In the genomic region with DNA sequence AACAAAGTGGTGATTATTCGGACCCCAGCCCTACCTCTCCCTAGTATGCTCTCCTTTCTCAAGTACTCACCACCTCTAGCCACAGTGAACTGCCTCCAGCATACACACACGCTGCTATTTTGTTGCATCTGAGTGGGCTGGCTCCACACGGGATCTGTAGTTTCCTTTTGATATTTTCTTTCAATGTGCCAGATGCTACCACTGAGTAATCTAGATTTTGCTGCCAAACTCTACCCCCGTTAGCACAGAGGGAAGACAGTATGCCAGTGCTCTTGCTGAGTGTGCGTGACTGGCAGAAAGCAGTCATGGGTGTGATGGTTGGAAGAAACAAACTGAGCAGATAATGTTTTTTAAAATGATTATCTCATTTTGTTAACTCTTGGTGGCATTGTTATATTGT, we compare ENCODE assay signal across 8 cellular contexts. TPM values are rescaled to one million over a fixed set of nuclear protein-coding genes. Genes with fewer than 3 reads are reported as not detected.
DNase-seq lines count a peak whose midpoint lies in the region; ATAC-seq and TF ChIP-seq lines count a peak whose summit lies in the region.

No MANE protein-coding gene starts in this region.

- H3K9me3 Mint-ChIP-seq in osteocyte (ENCODE audit: unreplicated experiment), result no peaks in the 10 kb centered on the region

- peak overlapping the region; percentile 83 for H3K27ac Mint-ChIP-seq in osteocyte (ENCODE audit: unreplicated experiment)

- H3K4me3 Mint-ChIP-seq in osteocyte (ENCODE audit: unreplicated experiment), result peak overlapping the region; percentile 30

- peaks cover 3% of the 10 kb centered on the region for H3K36me3 Mint-ChIP-seq in osteocyte (ENCODE audit: unreplicated experiment)

- H3K27me3 Mint-ChIP-seq in osteocyte (ENCODE audit: unreplicated experiment), result no peaks in the 10 kb centered on the region

- ATAC-seq in GM21528 (IDR thresholded peaks at IDR 0.05; ENCODE audit: low FRiP score, unreplicated experiment), result no peak

- no peaks in the 10 kb centered on the region for H3K27me3 ChIP-seq in esophagus (ENCODE audit: control insufficient read depth in 1 of 2, insufficient read depth in 2 of 2, low read length in 2 of 2)

- peak; percentile 30 for DNase-seq in activated gamma-delta T cell treated with Interleukin-2 at 50 U/mL for 16 hours
- DNase-seq in activated gamma-delta T cell (lab: John Stamatoyannopoulos, UW), result no peak
- peak; percentile 46 for DNase-seq in activated CD8-positive, alpha-beta memory T cell treated with anti-CD3 and anti-CD28 coated beads, Interleukin-2, amount 50 U/mL, for 4 hours
- peak; percentile 66 for DNase-seq in osteocyte (ENCODE audit: extremely low spot score, unreplicated experiment)
- no peak for DNase-seq in NCI-H1417 treated with DMSO at 0.1 percent for 48 hours (lab: John Stamatoyannopoulos, UW)
- no peak for DNase-seq in NCI-H1436 treated with DMSO at 0.1 percent for 48 hours (lab: John Stamatoyannopoulos, UW)

- 16 to 17% methylated on average over 5 of the region's 5 CpGs for WGBS in esophagus, 2 donors

- TF ChIP-seq CTCF in osteocyte (IDR thresholded peaks at IDR 0.05), result no peak

- H3K9me3 ChIP-seq in esophagus (ENCODE audit: control insufficient read depth in 2 of 2, insufficient read depth in 1 of 2, low read depth in 1 of 2, low read length in 1 of 2), result no peaks in the 10 kb centered on the region

- no peaks in the 10 kb centered on the region for H3K36me3 ChIP-seq in esophagus (ENCODE audit: control insufficient read depth in 2 of 2, insufficient read depth in 2 of 2, low read length in 1 of 2)

- peak overlapping the region; percentile 87 to 88 for H3K27ac ChIP-seq in esophagus (ENCODE audit: low read depth in 2 of 2, low read length in 1 of 2)

- peaks cover 68% of the 10 kb centered on the region for H3K4me1 Mint-ChIP-seq in osteocyte (ENCODE audit: unreplicated experiment)

- peaks cover 8 to 20% of the 10 kb centered on the region in 2 donors for H3K4me1 ChIP-seq in esophagus (ENCODE audit: control insufficient read depth in 2 of 2, insufficient read depth in 2 of 2, low read length in 1 of 2)

- peak overlapping the region; percentile 12 to 39 for H3K4me3 ChIP-seq in esophagus (ENCODE audit: low read depth in 1 of 2, low read length in 2 of 2)

RNA-seq across cellular contexts. Expression of gene CFLAR, which starts 11.6 kb away (rescaled TPM):
- polyA plus RNA-seq in esophagus, result 10 to 100 TPM; 39.6 to 58.5 TPM
- total RNA-seq in osteocyte, result 45.8 and 48.1 TPM in 2 replicates

RNA-seq across cellular contexts. Expression of gene CASP10, which starts 55.4 kb away (rescaled TPM):
- polyA plus RNA-seq in esophagus, result 1 to 10 TPM; 5.2 to 8.7 TPM
- total RNA-seq in osteocyte, result 0.35 TPM in 1 of 2 replicates, not detected in the other

RNA-seq across cellular contexts. Expression of gene NDUFB3, which starts 55.8 kb away (rescaled TPM):
- polyA plus RNA-seq in esophagus, result 100 to 1,000 TPM in 1 of 2 donors, 10 to 100 TPM in 1; 70.5 to 116 TPM
- 69.1 and 74.1 TPM in 2 replicates for total RNA-seq in osteocyte

RNA-seq across cellular contexts. Expression of gene HYCC2, which starts 56.1 kb away (rescaled TPM):
- polyA plus RNA-seq in esophagus, result 1 to 10 TPM; 2.8 to 8.4 TPM
- total RNA-seq in osteocyte, result 16.8 and 18.9 TPM in 2 replicates

Comparison
In these comparisons a context has a peak if more than half of its experiments do, and no peak if none do; other contexts are left out.
1. DNase-seq: peak in activated gamma-delta T cell treated with Interleukin-2 at 50 U/mL for 16 hours (single experiment), activated CD8-positive, alpha-beta memory T cell treated with anti-CD3 and anti-CD28 coated beads, Interleukin-2, amount 50 U/mL, for 4 hours (single experiment) and osteocyte (single experiment); none in activated gamma-delta T cell (single experiment), NCI-H1417 treated with DMSO at 0.1 percent for 48 hours (single experiment) and NCI-H1436 treated with DMSO at 0.1 percent for 48 hours (single experiment).